In the genomic region with DNA sequence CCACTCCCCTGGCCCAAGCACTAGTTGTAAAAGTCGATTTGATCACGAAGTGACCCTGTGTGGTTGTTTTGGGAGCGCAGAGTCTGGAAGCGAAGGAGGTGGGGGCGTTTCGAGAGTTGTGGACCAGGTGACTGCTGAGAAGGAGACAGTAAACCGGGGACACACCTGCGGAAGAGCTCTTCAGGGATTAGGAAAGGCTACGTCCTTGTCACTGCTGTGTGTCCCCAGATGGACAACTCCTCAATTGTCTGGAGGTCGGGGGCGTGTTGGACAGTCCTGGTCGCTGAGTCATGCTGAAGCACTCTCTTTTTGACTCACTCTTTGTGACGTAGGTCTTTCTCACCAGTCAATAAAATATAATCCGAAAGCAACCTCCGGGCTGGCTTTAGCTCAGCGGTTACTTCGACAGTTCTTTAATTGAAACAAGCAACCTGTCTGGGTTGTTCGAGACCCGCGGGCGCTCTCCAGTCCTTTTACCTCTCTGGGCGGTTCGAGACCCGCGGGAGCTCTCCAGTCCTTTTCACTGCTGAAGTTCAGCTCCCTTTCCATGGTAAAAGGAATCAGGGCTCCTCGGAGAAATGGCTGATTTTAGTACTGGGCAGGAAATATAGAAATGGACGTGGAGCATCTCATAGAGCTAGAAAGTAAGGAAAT, we compare ENCODE assay signal across 8 cellular contexts.
A peak's percentile ranks its signal among the peaks of the same experiment; 100 is the strongest.
DNase-seq lines count a peak whose midpoint lies in the region; ATAC-seq lines count a peak whose summit lies in the region.

No MANE protein-coding gene starts in this region.

- DNase-seq in ACHN (peak; percentile 97), NCI-H446 treated with DMSO at 0.1 percent for 48 hours (lab: John Stamatoyannopoulos, UW) (peak; percentile 15), kidney tubule cell (ENCODE audit: low spot score) (peak; percentile 99)
- DNase-seq in activated CD4-positive, alpha-beta T cell treated with anti-CD3 and anti-CD28 coated beads for 4 hours: peak; percentile 76 to 94
- DNase-seq in stimulated activated CD4-positive, alpha-beta T cell treated with anti-CD3 and anti-CD28 coated beads, Interleukin-15, amount 100 ng/mL, for 48 hours (ENCODE audit: low read depth in 2 of 2): peak; percentile 87 to 88

- peak overlapping the region; percentile 58 for H3K27ac ChIP-seq in cingulate gyrus (ENCODE audit: low read depth, low read length)

- in situ Hi-C loops in ACHN (cut with HindIII; ENCODE audit: low pct_ligation_motif_present, low pct_unique_long_range_greater_than_20kb, low sequenced_read_pairs): no loop called here

- peak; percentile 93 for ATAC-seq in GM18907 (IDR thresholded peaks at IDR 0.05; ENCODE audit: unreplicated experiment)
- peak; percentile 93 for ATAC-seq in HG03175 (IDR thresholded peaks at IDR 0.05; ENCODE audit: unreplicated experiment)

Comparison
In these comparisons a context has a peak if more than half of its experiments do, and no peak if none do; other contexts are left out.
1. Peak in every context shown above with its lines: DNase-seq, ATAC-seq and H3K27ac ChIP-seq.
2. DNase-seq: peak in every context shown above with its lines; median percentile 99 in kidney tubule cell; 97 in ACHN; 88 in stimulated activated CD4-positive, alpha-beta T cell treated with anti-CD3 and anti-CD28 coated beads, Interleukin-15, amount 100 ng/mL, for 48 hours; 85 in activated CD4-positive, alpha-beta T cell treated with anti-CD3 and anti-CD28 coated beads for 4 hours; 15 in NCI-H446 treated with DMSO at 0.1 percent for 48 hours.